In the genomic region with DNA sequence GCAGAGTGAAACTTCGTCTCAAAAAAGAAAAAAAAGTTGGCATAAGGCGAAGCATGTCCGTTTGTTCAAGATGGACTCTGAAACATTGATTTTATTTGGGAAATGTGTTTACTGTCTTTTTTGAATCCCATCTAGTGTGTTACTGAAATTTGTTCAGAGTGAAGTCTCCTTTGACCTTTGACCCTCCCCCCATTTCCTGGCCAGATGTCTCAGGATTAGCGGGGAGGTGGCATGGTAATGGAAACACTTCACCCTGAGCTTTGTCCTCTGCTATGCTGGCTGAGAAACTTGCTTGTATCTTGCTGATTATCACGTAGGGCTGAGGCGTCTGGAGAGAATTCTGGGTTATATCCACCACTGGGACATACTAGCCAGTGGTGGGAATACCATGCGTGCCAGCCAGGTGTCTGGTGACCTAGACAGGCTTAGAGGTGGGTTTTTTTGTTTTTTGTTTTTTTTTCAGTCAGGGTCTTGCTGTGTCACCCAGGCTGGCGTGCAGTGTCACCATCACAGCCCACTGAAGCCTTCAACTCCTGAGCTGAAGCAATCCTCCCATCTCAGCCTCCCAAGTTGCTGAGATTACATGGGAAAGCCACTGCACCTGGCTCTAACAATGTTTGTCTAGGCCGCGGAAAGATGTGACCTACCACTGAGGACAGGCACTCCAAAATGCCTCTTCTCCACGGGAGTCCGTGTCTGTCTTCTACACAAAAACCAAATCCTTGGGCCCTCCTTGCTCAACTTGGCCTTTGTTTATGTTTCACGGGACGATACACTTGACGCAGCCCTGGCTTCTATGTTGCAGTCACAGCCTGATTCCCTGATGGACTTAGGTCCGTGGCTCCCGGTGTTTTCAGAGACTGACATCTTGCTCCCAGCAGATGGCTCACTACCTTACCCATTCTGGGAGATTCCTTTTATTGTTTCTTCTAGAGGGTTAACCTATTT, we compare ENCODE assay signal across 1 cellular context.
TF ChIP-seq lines count a peak whose summit lies in the region.

No MANE protein-coding gene starts in this region.

TF ChIP-seq in HepG2, 621 proteins besides CTCF, POLR2A, EP300 and RAD21 (continued from another document and continues in another):
- TF ChIP-seq STAG1 (CRISPR knock-in tag; IDR thresholded peaks at IDR 0.05): peak; percentile 47
- no peak for TF ChIP-seq ZNF644 (CRISPR knock-in tag; IDR thresholded peaks at IDR 0.05; ENCODE audit: low read depth)
- TF ChIP-seq, protein P1, sequence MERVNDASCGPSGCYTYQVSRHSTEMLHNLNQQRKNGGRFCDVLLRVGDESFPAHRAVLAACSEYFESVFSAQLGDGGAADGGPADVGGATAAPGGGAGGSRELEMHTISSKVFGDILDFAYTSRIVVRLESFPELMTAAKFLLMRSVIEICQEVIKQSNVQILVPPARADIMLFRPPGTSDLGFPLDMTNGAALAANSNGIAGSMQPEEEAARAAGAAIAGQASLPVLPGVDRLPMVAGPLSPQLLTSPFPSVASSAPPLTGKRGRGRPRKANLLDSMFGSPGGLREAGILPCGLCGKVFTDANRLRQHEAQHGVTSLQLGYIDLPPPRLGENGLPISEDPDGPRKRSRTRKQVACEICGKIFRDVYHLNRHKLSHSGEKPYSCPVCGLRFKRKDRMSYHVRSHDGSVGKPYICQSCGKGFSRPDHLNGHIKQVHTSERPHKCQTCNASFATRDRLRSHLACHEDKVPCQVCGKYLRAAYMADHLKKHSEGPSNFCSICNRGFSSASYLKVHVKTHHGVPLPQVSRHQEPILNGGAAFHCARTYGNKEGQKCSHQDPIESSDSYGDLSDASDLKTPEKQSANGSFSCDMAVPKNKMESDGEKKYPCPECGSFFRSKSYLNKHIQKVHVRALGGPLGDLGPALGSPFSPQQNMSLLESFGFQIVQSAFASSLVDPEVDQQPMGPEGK (CRISPR knock-in tag; IDR thresholded peaks at IDR 0.05): 0 out of 2 replicates have a peak, but pooled peaks have one; percentile 14
- TF ChIP-seq HDAC2 (CRISPR knock-in tag; IDR thresholded peaks at IDR 0.05): 0 out of 2 replicates have a peak, but pooled peaks have one; percentile 30
- no peak for TF ChIP-seq SMARCE1 (IDR thresholded peaks at IDR 0.05; ENCODE audit: borderline replicate concordance)
- TF ChIP-seq ZNF263 (CRISPR knock-in tag; IDR thresholded peaks at IDR 0.05): 0 out of 2 replicates have a peak, but pooled peaks have one; percentile 27
- TF ChIP-seq ZNF792 (CRISPR knock-in tag; IDR thresholded peaks at IDR 0.05): peak; percentile 32; the same call in 1 of the 2 replicates
- TF ChIP-seq, protein P2, sequence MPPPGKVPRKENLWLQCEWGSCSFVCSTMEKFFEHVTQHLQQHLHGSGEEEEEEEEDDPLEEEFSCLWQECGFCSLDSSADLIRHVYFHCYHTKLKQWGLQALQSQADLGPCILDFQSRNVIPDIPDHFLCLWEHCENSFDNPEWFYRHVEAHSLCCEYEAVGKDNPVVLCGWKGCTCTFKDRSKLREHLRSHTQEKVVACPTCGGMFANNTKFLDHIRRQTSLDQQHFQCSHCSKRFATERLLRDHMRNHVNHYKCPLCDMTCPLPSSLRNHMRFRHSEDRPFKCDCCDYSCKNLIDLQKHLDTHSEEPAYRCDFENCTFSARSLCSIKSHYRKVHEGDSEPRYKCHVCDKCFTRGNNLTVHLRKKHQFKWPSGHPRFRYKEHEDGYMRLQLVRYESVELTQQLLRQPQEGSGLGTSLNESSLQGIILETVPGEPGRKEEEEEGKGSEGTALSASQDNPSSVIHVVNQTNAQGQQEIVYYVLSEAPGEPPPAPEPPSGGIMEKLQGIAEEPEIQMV (CRISPR knock-in tag; IDR thresholded peaks at IDR 0.05; ENCODE audit: low read depth): peak; percentile 37; the same call in 1 of the 2 replicates
- TF ChIP-seq ZMYM3 (CRISPR knock-in tag; IDR thresholded peaks at IDR 0.05): peak; percentile 38; the same call in 1 of the 2 replicates
- TF ChIP-seq PPARG (CRISPR knock-in tag; conservative IDR thresholded peaks at IDR 0.05): no peak
- 0 out of 2 replicates have a peak, but pooled peaks have one; percentile 19 for TF ChIP-seq GABPB1 (CRISPR knock-in tag; IDR thresholded peaks at IDR 0.05)
- TF ChIP-seq, protein P3, sequence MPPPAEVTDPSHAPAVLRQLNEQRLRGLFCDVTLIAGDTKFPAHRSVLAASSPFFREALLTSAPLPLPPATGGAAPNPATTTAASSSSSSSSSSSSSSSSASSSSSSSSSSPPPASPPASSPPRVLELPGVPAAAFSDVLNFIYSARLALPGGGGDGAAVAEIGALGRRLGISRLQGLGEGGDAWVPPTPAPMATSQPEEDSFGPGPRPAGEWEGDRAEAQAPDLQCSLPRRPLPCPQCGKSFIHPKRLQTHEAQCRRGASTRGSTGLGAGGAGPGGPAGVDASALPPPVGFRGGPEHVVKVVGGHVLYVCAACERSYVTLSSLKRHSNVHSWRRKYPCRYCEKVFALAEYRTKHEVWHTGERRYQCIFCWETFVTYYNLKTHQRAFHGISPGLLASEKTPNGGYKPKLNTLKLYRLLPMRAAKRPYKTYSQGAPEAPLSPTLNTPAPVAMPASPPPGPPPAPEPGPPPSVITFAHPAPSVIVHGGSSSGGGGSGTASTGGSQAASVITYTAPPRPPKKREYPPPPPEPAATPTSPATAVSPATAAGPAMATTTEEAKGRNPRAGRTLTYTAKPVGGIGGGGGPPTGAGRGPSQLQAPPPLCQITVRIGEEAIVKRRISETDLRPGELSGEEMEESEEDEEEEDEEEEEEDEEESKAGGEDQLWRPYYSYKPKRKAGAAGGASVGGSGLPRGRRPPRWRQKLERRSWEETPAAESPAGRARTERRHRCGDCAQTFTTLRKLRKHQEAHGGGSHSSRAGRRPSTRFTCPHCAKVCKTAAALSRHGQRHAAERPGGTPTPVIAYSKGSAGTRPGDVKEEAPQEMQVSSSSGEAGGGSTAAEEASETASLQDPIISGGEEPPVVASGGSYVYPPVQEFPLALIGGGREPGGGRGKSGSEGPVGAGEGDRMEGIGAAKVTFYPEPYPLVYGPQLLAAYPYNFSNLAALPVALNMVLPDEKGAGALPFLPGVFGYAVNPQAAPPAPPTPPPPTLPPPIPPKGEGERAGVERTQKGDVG (CRISPR knock-in tag; IDR thresholded peaks at IDR 0.05; ENCODE audit: borderline replicate concordance): 0 out of 2 replicates have a peak, but pooled peaks have one; percentile 15
- peak; percentile 59 for TF ChIP-seq SAP130 (CRISPR knock-in tag; IDR thresholded peaks at IDR 0.05; ENCODE audit: low read depth)
- TF ChIP-seq, protein P4, sequence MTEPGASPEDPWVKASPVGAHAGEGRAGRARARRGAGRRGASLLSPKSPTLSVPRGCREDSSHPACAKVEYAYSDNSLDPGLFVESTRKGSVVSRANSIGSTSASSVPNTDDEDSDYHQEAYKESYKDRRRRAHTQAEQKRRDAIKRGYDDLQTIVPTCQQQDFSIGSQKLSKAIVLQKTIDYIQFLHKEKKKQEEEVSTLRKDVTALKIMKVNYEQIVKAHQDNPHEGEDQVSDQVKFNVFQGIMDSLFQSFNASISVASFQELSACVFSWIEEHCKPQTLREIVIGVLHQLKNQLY (CRISPR knock-in tag; IDR thresholded peaks at IDR 0.05): no peak
- TF ChIP-seq, protein P5, sequence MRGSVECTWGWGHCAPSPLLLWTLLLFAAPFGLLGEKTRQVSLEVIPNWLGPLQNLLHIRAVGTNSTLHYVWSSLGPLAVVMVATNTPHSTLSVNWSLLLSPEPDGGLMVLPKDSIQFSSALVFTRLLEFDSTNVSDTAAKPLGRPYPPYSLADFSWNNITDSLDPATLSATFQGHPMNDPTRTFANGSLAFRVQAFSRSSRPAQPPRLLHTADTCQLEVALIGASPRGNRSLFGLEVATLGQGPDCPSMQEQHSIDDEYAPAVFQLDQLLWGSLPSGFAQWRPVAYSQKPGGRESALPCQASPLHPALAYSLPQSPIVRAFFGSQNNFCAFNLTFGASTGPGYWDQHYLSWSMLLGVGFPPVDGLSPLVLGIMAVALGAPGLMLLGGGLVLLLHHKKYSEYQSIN (CRISPR knock-in tag; IDR thresholded peaks at IDR 0.05; ENCODE audit: borderline replicate concordance): no peak
- TF ChIP-seq ONECUT2 (CRISPR knock-in tag; IDR thresholded peaks at IDR 0.05): peak; percentile 58; the same call in 1 of the 2 replicates
- TF ChIP-seq SRF (IDR thresholded peaks at IDR 0.05; ENCODE audit: low read depth, low read length): no peak
- TF ChIP-seq, protein P6, sequence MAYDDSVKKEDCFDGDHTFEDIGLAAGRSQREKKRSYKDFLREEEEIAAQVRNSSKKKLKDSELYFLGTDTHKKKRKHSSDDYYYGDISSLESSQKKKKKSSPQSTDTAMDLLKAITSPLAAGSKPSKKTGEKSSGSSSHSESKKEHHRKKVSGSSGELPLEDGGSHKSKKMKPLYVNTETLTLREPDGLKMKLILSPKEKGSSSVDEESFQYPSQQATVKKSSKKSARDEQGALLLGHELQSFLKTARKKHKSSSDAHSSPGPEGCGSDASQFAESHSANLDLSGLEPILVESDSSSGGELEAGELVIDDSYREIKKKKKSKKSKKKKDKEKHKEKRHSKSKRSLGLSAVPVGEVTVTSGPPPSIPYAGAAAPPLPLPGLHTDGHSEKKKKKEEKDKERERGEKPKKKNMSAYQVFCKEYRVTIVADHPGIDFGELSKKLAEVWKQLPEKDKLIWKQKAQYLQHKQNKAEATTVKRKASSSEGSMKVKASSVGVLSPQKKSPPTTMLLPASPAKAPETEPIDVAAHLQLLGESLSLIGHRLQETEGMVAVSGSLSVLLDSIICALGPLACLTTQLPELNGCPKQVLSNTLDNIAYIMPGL (CRISPR knock-in tag; IDR thresholded peaks at IDR 0.05; ENCODE audit: borderline replicate concordance in 1 of 2, low read depth in 1 of 2): peak; percentile 28 to 72; a peak in 3 of 4 replicates
- 0 out of 2 replicates have a peak, but pooled peaks have one; percentile 3 for TF ChIP-seq RARA (CRISPR knock-in tag; IDR thresholded peaks at IDR 0.05)
- TF ChIP-seq MTA1 (CRISPR knock-in tag; IDR thresholded peaks at IDR 0.05; ENCODE audit: borderline replicate concordance): peak; percentile 43; the same call in 1 of the 2 replicates
- peak; percentile 84 for TF ChIP-seq NR2C2 (CRISPR knock-in tag; IDR thresholded peaks at IDR 0.05; ENCODE audit: borderline replicate concordance)
- peak; percentile 20; the same call in 1 of the 2 replicates for TF ChIP-seq MIXL1 (CRISPR knock-in tag; IDR thresholded peaks at IDR 0.05)
- TF ChIP-seq SIX4 (CRISPR knock-in tag; IDR thresholded peaks at IDR 0.05): no peak
- no peak for TF ChIP-seq FOXP1 (IDR thresholded peaks at IDR 0.05)
- peak; percentile 40; the same call in 1 of the 2 replicates for TF ChIP-seq FOXP1 (CRISPR knock-in tag; IDR thresholded peaks at IDR 0.05)
- TF ChIP-seq KDM6A (CRISPR knock-in tag; IDR thresholded peaks at IDR 0.05; ENCODE audit: low read depth): 0 out of 2 replicates have a peak, but pooled peaks have one; percentile 27
- peak; percentile 51; the same call in 1 of the 2 replicates for TF ChIP-seq MED1 (CRISPR knock-in tag; IDR thresholded peaks at IDR 0.05)
- peak; percentile 49; the same call in 1 of the 2 replicates for TF ChIP-seq ZNF335 (CRISPR knock-in tag; IDR thresholded peaks at IDR 0.05)
- TF ChIP-seq ERF (CRISPR knock-in tag; IDR thresholded peaks at IDR 0.05): 0 out of 2 replicates have a peak, but pooled peaks have one; percentile 26
- no peak for TF ChIP-seq ZNF136 (CRISPR knock-in tag; IDR thresholded peaks at IDR 0.05; ENCODE audit: low read depth)
- TF ChIP-seq ZNF12 (CRISPR knock-in tag; IDR thresholded peaks at IDR 0.05): no peak
- TF ChIP-seq, protein P7, sequence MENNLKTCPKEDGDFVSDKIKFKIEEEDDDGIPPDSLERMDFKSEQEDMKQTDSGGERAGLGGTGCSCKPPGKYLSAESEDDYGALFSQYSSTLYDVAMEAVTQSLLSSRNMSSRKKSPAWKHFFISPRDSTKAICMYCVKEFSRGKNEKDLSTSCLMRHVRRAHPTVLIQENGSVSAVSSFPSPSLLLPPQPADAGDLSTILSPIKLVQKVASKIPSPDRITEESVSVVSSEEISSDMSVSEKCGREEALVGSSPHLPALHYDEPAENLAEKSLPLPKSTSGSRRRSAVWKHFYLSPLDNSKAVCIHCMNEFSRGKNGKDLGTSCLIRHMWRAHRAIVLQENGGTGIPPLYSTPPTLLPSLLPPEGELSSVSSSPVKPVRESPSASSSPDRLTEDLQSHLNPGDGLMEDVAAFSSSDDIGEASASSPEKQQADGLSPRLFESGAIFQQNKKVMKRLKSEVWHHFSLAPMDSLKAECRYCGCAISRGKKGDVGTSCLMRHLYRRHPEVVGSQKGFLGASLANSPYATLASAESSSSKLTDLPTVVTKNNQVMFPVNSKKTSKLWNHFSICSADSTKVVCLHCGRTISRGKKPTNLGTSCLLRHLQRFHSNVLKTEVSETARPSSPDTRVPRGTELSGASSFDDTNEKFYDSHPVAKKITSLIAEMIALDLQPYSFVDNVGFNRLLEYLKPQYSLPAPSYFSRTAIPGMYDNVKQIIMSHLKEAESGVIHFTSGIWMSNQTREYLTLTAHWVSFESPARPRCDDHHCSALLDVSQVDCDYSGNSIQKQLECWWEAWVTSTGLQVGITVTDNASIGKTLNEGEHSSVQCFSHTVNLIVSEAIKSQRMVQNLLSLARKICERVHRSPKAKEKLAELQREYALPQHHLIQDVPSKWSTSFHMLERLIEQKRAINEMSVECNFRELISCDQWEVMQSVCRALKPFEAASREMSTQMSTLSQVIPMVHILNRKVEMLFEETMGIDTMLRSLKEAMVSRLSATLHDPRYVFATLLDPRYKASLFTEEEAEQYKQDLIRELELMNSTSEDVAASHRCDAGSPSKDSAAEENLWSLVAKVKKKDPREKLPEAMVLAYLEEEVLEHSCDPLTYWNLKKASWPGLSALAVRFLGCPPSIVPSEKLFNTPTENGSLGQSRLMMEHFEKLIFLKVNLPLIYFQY (CRISPR knock-in tag; IDR thresholded peaks at IDR 0.05; ENCODE audit: borderline replicate concordance): no peak
- TF ChIP-seq ZNF547 (CRISPR knock-in tag; IDR thresholded peaks at IDR 0.05): 0 out of 2 replicates have a peak, but pooled peaks have one; percentile 59
- TF ChIP-seq, protein P8, sequence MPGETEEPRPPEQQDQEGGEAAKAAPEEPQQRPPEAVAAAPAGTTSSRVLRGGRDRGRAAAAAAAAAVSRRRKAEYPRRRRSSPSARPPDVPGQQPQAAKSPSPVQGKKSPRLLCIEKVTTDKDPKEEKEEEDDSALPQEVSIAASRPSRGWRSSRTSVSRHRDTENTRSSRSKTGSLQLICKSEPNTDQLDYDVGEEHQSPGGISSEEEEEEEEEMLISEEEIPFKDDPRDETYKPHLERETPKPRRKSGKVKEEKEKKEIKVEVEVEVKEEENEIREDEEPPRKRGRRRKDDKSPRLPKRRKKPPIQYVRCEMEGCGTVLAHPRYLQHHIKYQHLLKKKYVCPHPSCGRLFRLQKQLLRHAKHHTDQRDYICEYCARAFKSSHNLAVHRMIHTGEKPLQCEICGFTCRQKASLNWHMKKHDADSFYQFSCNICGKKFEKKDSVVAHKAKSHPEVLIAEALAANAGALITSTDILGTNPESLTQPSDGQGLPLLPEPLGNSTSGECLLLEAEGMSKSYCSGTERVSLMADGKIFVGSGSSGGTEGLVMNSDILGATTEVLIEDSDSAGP (CRISPR knock-in tag; IDR thresholded peaks at IDR 0.05; ENCODE audit: borderline replicate concordance): 0 out of 2 replicates have a peak, but pooled peaks have one; percentile 6
- TF ChIP-seq ZNF607 (CRISPR knock-in tag; IDR thresholded peaks at IDR 0.05; ENCODE audit: borderline replicate concordance): no peak
- TF ChIP-seq, protein P9, sequence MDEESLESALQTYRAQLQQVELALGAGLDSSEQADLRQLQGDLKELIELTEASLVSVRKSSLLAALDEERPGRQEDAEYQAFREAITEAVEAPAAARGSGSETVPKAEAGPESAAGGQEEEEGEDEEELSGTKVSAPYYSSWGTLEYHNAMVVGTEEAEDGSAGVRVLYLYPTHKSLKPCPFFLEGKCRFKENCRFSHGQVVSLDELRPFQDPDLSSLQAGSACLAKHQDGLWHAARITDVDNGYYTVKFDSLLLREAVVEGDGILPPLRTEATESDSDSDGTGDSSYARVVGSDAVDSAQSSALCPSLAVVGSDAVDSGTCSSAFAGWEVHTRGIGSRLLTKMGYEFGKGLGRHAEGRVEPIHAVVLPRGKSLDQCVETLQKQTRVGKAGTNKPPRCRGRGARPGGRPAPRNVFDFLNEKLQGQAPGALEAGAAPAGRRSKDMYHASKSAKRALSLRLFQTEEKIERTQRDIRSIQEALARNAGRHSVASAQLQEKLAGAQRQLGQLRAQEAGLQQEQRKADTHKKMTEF (CRISPR knock-in tag; IDR thresholded peaks at IDR 0.05): 0 out of 2 replicates have a peak, but pooled peaks have one; percentile 44
